In the genomic region with DNA sequence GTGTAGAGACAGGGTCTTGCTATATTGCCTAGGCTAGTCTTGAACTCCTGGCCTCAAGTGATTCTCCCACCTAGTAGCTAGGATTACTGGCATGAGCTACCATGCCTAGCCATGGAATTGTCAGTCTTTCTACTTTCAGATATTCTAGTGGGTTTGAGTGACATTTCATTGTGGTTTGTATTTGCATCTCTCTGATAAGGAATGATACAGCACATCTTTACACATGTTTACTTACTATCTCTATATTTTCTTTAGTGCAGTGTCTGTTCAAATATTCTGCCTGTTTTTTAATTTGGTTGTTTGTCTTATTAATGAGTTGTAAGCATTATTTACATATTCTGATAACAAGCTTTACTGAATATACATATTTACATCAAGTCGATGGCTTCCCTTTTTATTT, we compare ENCODE assay signal across 8 cellular contexts.
"Had no signal": no experiment of that assay in that cellular context is flagged by ENCODE, and none has a peak within 500 bp of the region (broad histone marks: within the 10 kb centered on the region; RNA-seq: fewer than 3 reads in every experiment).

No MANE protein-coding gene starts in this region.

- DNase-seq: GDM1, GF-D8 had no signal

- FAIRE-seq: G401.6, GM12878, GM12891, GM12892, GM18507, GM19239 had no signal

- H3K4me3 ChIP-seq: GM12878 had no signal

- ATAC-seq: GM12878 had no signal
